Comparison of ENCODE assay signal across 1 cellular context in the genomic region with DNA sequence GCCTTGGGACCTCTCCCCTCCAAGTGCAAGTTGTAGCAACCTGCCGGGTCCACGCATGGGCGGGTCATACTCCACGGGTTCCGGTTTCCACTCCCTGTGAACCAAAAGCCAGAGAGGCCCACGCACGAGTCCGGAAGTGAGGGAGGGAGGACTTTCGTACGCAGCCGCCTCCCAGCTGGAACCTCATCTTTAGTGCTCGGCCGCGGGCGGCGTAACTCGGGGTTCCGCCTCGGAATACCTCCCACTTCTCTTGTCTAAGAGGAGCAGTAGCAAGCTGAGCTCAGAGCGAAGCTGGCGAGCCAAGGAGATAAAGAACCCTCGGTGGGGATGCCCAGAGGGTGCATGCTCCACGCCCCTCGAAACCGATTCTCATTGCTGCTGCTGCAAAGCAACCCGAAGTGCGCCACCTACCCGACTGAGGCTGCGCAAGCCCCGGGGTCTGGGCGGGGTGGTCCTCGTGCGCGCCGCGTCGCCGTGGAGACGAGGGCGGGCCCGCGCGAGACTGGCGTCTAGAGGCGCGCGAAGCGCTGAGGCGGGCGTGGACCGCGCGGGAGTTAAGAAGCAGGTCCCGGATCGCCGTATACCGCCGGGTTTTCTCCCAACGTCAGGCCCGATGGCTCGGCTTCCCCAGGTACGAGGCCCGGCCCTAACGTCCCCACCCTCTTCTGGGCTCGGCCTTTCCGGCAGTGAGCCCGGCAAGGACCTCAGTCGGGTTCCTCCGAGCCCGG.
A peak's percentile ranks its signal among the peaks of the same experiment; 100 is the strongest.
TF ChIP-seq lines count a peak whose summit lies in the region.

A gene with protein sequence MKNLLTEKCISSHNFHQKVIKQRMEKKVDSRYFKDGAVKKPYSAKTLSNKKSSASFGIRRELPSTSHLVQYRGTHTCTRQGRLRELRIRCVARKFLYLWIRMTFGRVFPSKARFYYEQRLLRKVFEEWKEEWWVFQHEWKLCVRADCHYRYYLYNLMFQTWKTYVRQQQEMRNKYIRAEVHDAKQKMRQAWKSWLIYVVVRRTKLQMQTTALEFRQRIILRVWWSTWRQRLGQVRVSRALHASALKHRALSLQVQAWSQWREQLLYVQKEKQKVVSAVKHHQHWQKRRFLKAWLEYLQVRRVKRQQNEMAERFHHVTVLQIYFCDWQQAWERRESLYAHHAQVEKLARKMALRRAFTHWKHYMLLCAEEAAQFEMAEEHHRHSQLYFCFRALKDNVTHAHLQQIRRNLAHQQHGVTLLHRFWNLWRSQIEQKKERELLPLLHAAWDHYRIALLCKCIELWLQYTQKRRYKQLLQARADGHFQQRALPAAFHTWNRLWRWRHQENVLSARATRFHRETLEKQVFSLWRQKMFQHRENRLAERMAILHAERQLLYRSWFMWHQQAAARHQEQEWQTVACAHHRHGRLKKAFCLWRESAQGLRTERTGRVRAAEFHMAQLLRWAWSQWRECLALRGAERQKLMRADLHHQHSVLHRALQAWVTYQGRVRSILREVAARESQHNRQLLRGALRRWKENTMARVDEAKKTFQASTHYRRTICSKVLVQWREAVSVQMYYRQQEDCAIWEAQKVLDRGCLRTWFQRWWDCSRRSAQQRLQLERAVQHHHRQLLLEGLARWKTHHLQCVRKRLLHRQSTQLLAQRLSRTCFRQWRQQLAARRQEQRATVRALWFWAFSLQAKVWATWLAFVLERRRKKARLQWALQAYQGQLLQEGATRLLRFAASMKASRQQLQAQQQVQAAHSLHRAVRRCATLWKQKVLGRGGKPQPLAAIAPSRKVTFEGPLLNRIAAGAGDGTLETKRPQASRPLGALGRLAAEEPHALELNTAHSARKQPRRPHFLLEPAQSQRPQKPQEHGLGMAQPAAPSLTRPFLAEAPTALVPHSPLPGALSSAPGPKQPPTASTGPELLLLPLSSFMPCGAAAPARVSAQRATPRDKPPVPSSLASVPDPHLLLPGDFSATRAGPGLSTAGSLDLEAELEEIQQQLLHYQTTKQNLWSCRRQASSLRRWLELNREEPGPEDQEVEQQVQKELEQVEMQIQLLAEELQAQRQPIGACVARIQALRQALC (plus strand): TSS at position 530 of the 728 bp plus-strand sequence. CDS start 11,749 bp downstream, outside the sequence.

TF ChIP-seq in HepG2, 621 proteins besides CTCF, POLR2A, EP300 and RAD21 (continued from another document and continues in another):
- TF ChIP-seq, protein P1, sequence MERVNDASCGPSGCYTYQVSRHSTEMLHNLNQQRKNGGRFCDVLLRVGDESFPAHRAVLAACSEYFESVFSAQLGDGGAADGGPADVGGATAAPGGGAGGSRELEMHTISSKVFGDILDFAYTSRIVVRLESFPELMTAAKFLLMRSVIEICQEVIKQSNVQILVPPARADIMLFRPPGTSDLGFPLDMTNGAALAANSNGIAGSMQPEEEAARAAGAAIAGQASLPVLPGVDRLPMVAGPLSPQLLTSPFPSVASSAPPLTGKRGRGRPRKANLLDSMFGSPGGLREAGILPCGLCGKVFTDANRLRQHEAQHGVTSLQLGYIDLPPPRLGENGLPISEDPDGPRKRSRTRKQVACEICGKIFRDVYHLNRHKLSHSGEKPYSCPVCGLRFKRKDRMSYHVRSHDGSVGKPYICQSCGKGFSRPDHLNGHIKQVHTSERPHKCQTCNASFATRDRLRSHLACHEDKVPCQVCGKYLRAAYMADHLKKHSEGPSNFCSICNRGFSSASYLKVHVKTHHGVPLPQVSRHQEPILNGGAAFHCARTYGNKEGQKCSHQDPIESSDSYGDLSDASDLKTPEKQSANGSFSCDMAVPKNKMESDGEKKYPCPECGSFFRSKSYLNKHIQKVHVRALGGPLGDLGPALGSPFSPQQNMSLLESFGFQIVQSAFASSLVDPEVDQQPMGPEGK (CRISPR knock-in tag; IDR thresholded peaks at IDR 0.05) = no peak
- TF ChIP-seq ZNF598 (CRISPR knock-in tag; IDR thresholded peaks at IDR 0.05; ENCODE audit: borderline replicate concordance) (no peak), MYC (CRISPR knock-in tag; IDR thresholded peaks at IDR 0.05; ENCODE audit: borderline replicate concordance) (peak; percentile 92), KAT2B (IDR thresholded peaks at IDR 0.05; ENCODE audit: borderline replicate concordance, low read depth, low read length) (no peak), EHMT2 (IDR thresholded peaks at IDR 0.05; ENCODE audit: borderline replicate concordance, low read depth, low read length) (no peak), POLR2G (IDR thresholded peaks at IDR 0.05; ENCODE audit: low read depth, low read length) (peak; percentile 77), SAFB2 (CRISPR knock-in tag; IDR thresholded peaks at IDR 0.05; ENCODE audit: borderline replicate concordance, low read depth) (no peak), KAT7 (CRISPR knock-in tag; IDR thresholded peaks at IDR 0.05; ENCODE audit: borderline replicate concordance) (no peak), ZNF619 (CRISPR knock-in tag; IDR thresholded peaks at IDR 0.05) (peak; percentile 24; the same call in 1 of the 2 replicates), ZNF563 (CRISPR knock-in tag; IDR thresholded peaks at IDR 0.05) (0 out of 2 replicates have a peak, but pooled peaks have one; percentile 32), NFIB (CRISPR knock-in tag; IDR thresholded peaks at IDR 0.05; ENCODE audit: borderline replicate concordance) (no peak), CCDC6 (CRISPR knock-in tag; IDR thresholded peaks at IDR 0.05) (no peak), ONECUT2 (CRISPR knock-in tag; IDR thresholded peaks at IDR 0.05) (no peak), SMAD3 (CRISPR knock-in tag; IDR thresholded peaks at IDR 0.05) (0 out of 2 replicates have a peak, but pooled peaks have one; percentile 28), ZFP36L1 (CRISPR knock-in tag; IDR thresholded peaks at IDR 0.05) (no peak), THAP11 (CRISPR knock-in tag; IDR thresholded peaks at IDR 0.05) (peak; percentile 39; the same call in 1 of the 2 replicates), GTF2F1 (IDR thresholded peaks at IDR 0.05; ENCODE audit: low read length) (no peak), ZNF790 (CRISPR knock-in tag; IDR thresholded peaks at IDR 0.05; ENCODE audit: borderline replicate concordance) (no peak), ZNF572 (CRISPR knock-in tag; IDR thresholded peaks at IDR 0.05) (0 out of 2 replicates have a peak, but pooled peaks have one; percentile 60), HNRNPK (IDR thresholded peaks at IDR 0.05; ENCODE audit: low read depth, low read length, poor library complexity, severe bottlenecking) (no peak), ZNF10 (CRISPR knock-in tag; IDR thresholded peaks at IDR 0.05; ENCODE audit: borderline replicate concordance, low read depth) (no peak), ZNF564 (CRISPR knock-in tag; IDR thresholded peaks at IDR 0.05) (peak; percentile 89; the same call in 1 of the 2 replicates), ZNF878 (CRISPR knock-in tag; IDR thresholded peaks at IDR 0.05) (no peak), XBP1 (CRISPR knock-in tag; IDR thresholded peaks at IDR 0.05) (no peak)
- TF ChIP-seq, protein P2, sequence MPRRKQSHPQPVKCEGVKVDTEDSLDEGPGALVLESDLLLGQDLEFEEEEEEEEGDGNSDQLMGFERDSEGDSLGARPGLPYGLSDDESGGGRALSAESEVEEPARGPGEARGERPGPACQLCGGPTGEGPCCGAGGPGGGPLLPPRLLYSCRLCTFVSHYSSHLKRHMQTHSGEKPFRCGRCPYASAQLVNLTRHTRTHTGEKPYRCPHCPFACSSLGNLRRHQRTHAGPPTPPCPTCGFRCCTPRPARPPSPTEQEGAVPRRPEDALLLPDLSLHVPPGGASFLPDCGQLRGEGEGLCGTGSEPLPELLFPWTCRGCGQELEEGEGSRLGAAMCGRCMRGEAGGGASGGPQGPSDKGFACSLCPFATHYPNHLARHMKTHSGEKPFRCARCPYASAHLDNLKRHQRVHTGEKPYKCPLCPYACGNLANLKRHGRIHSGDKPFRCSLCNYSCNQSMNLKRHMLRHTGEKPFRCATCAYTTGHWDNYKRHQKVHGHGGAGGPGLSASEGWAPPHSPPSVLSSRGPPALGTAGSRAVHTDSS (CRISPR knock-in tag; conservative IDR thresholded peaks at IDR 0.05) = no peak
- TF ChIP-seq, protein P3, sequence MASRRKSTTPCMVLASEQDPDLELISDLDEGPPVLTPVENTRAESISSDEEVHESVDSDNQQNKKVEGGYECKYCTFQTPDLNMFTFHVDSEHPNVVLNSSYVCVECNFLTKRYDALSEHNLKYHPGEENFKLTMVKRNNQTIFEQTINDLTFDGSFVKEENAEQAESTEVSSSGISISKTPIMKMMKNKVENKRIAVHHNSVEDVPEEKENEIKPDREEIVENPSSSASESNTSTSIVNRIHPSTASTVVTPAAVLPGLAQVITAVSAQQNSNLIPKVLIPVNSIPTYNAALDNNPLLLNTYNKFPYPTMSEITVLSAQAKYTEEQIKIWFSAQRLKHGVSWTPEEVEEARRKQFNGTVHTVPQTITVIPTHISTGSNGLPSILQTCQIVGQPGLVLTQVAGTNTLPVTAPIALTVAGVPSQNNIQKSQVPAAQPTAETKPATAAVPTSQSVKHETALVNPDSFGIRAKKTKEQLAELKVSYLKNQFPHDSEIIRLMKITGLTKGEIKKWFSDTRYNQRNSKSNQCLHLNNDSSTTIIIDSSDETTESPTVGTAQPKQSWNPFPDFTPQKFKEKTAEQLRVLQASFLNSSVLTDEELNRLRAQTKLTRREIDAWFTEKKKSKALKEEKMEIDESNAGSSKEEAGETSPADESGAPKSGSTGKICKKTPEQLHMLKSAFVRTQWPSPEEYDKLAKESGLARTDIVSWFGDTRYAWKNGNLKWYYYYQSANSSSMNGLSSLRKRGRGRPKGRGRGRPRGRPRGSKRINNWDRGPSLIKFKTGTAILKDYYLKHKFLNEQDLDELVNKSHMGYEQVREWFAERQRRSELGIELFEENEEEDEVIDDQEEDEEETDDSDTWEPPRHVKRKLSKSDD (CRISPR knock-in tag; IDR thresholded peaks at IDR 0.05; ENCODE audit: low read depth) = peak; percentile 71; the same call in 1 of the 2 replicates
- TF ChIP-seq, protein P4, sequence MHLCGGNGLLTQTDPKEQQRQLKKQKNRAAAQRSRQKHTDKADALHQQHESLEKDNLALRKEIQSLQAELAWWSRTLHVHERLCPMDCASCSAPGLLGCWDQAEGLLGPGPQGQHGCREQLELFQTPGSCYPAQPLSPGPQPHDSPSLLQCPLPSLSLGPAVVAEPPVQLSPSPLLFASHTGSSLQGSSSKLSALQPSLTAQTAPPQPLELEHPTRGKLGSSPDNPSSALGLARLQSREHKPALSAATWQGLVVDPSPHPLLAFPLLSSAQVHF (CRISPR knock-in tag; IDR thresholded peaks at IDR 0.05) = no peak
- TF ChIP-seq, protein P5, sequence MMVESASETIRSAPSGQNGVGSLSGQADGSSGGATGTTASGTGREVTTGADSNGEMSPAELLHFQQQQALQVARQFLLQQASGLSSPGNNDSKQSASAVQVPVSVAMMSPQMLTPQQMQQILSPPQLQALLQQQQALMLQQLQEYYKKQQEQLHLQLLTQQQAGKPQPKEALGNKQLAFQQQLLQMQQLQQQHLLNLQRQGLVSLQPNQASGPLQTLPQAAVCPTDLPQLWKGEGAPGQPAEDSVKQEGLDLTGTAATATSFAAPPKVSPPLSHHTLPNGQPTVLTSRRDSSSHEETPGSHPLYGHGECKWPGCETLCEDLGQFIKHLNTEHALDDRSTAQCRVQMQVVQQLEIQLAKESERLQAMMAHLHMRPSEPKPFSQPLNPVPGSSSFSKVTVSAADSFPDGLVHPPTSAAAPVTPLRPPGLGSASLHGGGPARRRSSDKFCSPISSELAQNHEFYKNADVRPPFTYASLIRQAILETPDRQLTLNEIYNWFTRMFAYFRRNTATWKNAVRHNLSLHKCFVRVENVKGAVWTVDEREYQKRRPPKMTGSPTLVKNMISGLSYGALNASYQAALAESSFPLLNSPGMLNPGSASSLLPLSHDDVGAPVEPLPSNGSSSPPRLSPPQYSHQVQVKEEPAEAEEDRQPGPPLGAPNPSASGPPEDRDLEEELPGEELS (CRISPR knock-in tag; IDR thresholded peaks at IDR 0.05) = peak; percentile 27; the same call in 1 of the 2 replicates
- TF ChIP-seq, protein P6, sequence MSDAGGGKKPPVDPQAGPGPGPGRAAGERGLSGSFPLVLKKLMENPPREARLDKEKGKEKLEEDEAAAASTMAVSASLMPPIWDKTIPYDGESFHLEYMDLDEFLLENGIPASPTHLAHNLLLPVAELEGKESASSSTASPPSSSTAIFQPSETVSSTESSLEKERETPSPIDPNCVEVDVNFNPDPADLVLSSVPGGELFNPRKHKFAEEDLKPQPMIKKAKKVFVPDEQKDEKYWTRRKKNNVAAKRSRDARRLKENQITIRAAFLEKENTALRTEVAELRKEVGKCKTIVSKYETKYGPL (CRISPR knock-in tag; IDR thresholded peaks at IDR 0.05) = no peak; the same call in 1 of the 2 replicates
- TF ChIP-seq, protein P7, sequence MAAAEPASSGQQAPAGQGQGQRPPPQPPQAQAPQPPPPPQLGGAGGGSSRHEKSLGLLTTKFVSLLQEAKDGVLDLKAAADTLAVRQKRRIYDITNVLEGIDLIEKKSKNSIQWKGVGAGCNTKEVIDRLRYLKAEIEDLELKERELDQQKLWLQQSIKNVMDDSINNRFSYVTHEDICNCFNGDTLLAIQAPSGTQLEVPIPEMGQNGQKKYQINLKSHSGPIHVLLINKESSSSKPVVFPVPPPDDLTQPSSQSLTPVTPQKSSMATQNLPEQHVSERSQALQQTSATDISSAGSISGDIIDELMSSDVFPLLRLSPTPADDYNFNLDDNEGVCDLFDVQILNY (CRISPR knock-in tag; conservative IDR thresholded peaks at IDR 0.05) = peak; percentile 82
- TF ChIP-seq, protein P8, sequence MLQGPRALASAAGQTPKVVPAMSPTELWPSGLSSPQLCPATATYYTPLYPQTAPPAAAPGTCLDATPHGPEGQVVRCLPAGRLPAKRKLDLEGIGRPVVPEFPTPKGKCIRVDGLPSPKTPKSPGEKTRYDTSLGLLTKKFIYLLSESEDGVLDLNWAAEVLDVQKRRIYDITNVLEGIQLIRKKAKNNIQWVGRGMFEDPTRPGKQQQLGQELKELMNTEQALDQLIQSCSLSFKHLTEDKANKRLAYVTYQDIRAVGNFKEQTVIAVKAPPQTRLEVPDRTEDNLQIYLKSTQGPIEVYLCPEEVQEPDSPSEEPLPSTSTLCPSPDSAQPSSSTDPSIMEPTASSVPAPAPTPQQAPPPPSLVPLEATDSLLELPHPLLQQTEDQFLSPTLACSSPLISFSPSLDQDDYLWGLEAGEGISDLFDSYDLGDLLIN (CRISPR knock-in tag; IDR thresholded peaks at IDR 0.05; ENCODE audit: borderline replicate concordance) = 0 out of 2 replicates have a peak, but pooled peaks have one; percentile 8
- TF ChIP-seq, protein P9, sequence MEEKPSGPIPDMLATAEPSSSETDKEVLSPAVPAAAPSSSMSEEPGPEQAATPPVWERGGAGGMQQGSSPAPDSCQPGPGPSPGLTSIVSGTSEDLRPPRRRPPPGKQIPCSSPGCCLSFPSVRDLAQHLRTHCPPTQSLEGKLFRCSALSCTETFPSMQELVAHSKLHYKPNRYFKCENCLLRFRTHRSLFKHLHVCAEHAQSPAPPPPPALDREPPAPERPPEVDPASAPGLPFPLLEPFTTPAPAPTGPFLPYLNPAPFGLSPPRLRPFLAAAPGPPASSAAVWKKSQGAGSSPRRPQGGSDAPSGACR (CRISPR knock-in tag; IDR thresholded peaks at IDR 0.05) = peak; percentile 47
- TF ChIP-seq, protein P10, sequence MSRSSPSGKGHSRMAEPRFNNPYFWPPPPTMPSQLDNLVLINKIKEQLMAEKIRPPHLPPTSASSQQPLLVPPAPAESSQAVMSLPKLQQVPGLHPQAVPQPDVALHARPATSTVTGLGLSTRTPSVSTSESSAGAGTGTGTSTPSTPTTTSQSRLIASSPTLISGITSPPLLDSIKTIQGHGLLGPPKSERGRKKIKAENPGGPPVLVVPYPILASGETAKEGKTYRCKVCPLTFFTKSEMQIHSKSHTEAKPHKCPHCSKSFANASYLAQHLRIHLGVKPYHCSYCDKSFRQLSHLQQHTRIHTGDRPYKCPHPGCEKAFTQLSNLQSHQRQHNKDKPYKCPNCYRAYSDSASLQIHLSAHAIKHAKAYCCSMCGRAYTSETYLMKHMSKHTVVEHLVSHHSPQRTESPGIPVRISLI (CRISPR knock-in tag; IDR thresholded peaks at IDR 0.05; ENCODE audit: borderline replicate concordance) = no peak
- TF ChIP-seq, protein P11, sequence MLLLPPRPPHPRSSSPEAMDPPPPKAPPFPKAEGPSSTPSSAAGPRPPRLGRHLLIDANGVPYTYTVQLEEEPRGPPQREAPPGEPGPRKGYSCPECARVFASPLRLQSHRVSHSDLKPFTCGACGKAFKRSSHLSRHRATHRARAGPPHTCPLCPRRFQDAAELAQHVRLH (CRISPR knock-in tag; IDR thresholded peaks at IDR 0.05; ENCODE audit: borderline replicate concordance, low read depth) = no peak; the same call in 1 of the 2 replicates
